In the genomic region with DNA sequence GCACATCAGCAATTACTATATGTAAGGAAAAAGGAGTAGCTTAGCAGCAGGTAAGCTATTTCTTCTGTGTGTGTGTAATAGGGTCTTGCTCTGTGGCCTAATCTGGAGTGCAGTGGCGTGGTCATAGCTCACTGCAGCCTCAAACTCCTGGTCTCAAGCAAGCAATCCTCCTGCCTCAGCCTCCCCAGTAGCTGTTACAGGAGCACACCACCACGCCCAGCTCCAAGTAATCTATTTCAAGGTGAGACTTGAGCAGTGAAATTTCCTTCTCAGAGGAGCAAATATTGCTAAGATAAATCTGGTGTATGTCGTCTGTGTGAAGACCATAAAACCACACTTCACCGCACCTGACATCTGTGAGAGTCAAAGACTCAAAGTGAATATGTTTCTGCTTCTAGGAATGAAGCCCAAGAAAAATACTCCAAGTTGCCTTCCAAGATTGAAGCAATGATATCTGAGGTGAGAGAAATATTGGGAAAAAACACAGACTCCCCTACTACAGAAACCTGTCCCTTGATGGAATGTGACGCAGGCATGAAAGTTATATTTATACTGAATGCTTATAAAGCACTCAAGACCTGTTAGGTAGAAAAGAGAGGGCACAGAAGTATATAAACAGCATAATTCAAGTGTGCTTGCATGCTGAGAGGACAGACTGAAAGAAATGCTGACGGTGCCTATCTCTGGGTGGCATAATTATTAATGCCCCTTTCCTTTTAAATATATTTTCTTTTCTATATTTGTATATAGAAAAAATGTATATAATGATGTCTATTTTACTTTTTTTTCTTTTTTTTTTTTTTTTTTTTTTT, we compare ENCODE assay signal across 1 cellular context.
TF ChIP-seq lines count a peak whose summit lies in the region.

No MANE protein-coding gene starts in this region.

TF ChIP-seq in H1, 55 proteins besides CTCF, POLR2A, EP300 and RAD21:
- TF ChIP-seq CEBPB (IDR thresholded peaks at IDR 0.05; ENCODE audit: low read depth, low read length), result no peak
- peak; percentile 63; the same call in 1 of the 2 replicates for TF ChIP-seq KDM1A (IDR thresholded peaks at IDR 0.05; ENCODE audit: borderline replicate concordance, low read length)
